ENCODE assay signal across 10 cellular contexts in the genomic region with DNA sequence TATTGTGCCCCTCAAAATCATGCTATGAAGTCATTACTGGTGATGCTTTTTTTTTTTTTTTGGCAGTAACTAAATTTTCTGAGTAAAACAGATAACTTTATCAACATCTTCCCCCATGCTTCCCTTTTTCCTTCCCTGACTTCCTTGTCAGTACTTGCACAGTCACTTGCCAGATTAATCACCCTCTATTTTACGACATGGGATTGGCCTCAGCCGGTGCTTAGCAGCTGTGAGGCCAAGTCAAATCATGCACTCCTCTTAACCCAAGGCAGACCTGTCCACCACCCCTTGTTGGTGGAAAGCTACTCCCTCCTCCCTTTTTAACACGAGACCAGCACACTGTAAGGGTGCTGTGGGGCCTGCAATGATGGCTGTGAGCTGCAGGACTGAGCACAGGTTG.
A peak's percentile ranks its signal among the peaks of the same experiment; 100 is the strongest.
DNase-seq lines count a peak whose midpoint lies in the region; ATAC-seq, FAIRE-seq and TF ChIP-seq lines count a peak whose summit lies in the region.
"Had no signal": no experiment of that assay in that cellular context is flagged by ENCODE, and none has a peak within 500 bp of the region (broad histone marks: within the 10 kb centered on the region; RNA-seq: fewer than 3 reads in every experiment).

No MANE protein-coding gene starts in this region.

- no peak for FAIRE-seq in D721Med (lab: Jason Lieb, UNC)

- DNase-seq in AG10803 (ENCODE audit: low read depth) (peak; percentile 69), LHCN-M2 (ENCODE audit: low read depth) (peak; percentile 83), T-helper 17 cell (no peak), iris pigment epithelial cell (ENCODE audit: low read depth) (peak; percentile 65), ureter (ENCODE audit: low spot score) (no peak), D721Med (ENCODE audit: insufficient read length, low spot score) (no peak)
- DNase-seq: H7, NCI-H446 treated with DMSO at 0.1 percent for 48 hours had no signal

- TF ChIP-seq CTCF in AG10803 (conservative IDR thresholded peaks at IDR 0.05; ENCODE audit: low read length) = no peak
- no peak for TF ChIP-seq CTCF in D721Med (IDR thresholded peaks at IDR 0.05; ENCODE audit: insufficient read depth, missing control alignments)

- ATAC-seq in T-helper 17 cell (peak; percentile 33), GM19467 (IDR thresholded peaks at IDR 0.05; ENCODE audit: unreplicated experiment) (no peak), GM19351 (IDR thresholded peaks at IDR 0.05; ENCODE audit: unreplicated experiment) (no peak)

- peaks cover 4% of the 10 kb centered on the region for H3K27me3 Mint-ChIP-seq in T-helper 17 cell

- H3K4me3 ChIP-seq in AG10803 (ENCODE audit: low read length) = no peak overlapping the region

- H3K4me3 Mint-ChIP-seq in T-helper 17 cell = no peak overlapping the region

- no peak overlapping the region for H3K27ac Mint-ChIP-seq in T-helper 17 cell

- H3K9me3 ChIP-seq in T-helper 17 cell (ENCODE audit: control insufficient read depth, low read length, poor library complexity, severe bottlenecking) = no peaks in the 10 kb centered on the region

- H3K4me1 Mint-ChIP-seq in T-helper 17 cell = peaks cover 6% of the 10 kb centered on the region

- H3K36me3 Mint-ChIP-seq in T-helper 17 cell (ENCODE audit: low read depth) = peaks cover 2% of the 10 kb centered on the region

Comparison
In these comparisons a context has a peak if more than half of its experiments do, and no peak if none do; other contexts are left out.
1. DNase-seq: peak in AG10803 (single experiment), LHCN-M2 (single experiment) and iris pigment epithelial cell (single experiment); none in T-helper 17 cell (0 of 3), ureter (single experiment) and D721Med (single experiment).